1 cellular context compared by ENCODE assay signal in genomic region chr15:29066310-29066709, GRCh38.
TF ChIP-seq lines count a peak whose summit lies in the region.

No MANE protein-coding gene starts in this region.

TF ChIP-seq in GM23338, 12 proteins besides CTCF, POLR2A, EP300 and RAD21 (continued from another document):
- TF ChIP-seq ZNF462 (CRISPR knock-in tag; IDR thresholded peaks at IDR 0.05) (no peak), REST (IDR thresholded peaks at IDR 0.05; ENCODE audit: unreplicated experiment) (no peak), CREB1 (CRISPR knock-in tag; IDR thresholded peaks at IDR 0.05; ENCODE audit: low read depth) (no peak), EZH2 (IDR thresholded peaks at IDR 0.05; ENCODE audit: low read depth, unreplicated experiment) (no peak), JUNB (IDR thresholded peaks at IDR 0.05; ENCODE audit: unreplicated experiment) (no peak), ETS1 (IDR thresholded peaks at IDR 0.05) (no peak), ZNF114 (CRISPR knock-in tag; IDR thresholded peaks at IDR 0.05) (no peak), NANOG (IDR thresholded peaks at IDR 0.05; ENCODE audit: borderline replicate concordance) (no peak), POLR2AphosphoS5 (IDR thresholded peaks at IDR 0.05; ENCODE audit: low read depth) (no peak)
TF ChIP-seq in GM23338: peak in this region for 0.
